ENCODE assay signal across 20 cellular contexts in the genomic region with DNA sequence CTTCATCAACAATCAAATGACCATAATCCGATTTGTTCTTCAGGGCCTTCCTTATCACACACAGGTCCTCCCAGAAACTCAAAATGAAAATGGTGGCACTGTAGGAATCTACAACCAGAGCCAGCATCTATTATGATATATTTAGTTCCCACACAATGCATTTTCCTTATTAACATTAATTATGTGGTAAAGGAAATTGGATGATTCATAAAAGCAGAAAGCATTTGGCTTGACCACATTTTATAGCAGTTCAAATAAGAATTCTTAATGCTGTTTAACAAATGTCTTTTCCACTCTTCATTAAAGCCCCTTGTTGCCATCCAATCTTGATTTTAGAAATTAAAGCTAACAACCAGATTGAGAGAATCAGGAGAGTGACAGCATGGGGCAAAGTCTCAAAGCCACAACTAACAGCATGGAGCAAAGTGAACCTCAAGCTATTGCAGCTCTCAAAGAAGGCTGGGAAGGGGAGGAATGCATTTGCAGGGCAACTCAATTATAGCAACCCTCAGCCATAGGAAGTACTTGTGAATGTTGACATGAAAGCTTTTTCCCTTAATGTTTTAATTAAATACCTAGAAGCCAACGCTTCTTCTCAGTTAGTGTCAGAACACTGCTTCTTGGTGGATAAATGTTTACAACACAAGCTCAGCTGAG.
DNase-seq lines count a peak whose midpoint lies in the region; ATAC-seq and TF ChIP-seq lines count a peak whose summit lies in the region.
"Had no signal": no experiment of that assay in that cellular context is flagged by ENCODE, and none has a peak within 500 bp of the region (broad histone marks: within the 10 kb centered on the region; RNA-seq: fewer than 3 reads in every experiment).

No MANE protein-coding gene starts in this region.

- no peak overlapping the region for H3K23ac ChIP-seq in neuronal stem cell (ENCODE audit: low read depth, low read length, poor library complexity)

- no peak overlapping the region for H3K4me3 Mint-ChIP-seq in glutamatergic neuron (ENCODE audit: unreplicated experiment)
- H3K4me3 Mint-ChIP-seq: B cell had no signal

- no peaks in the 10 kb centered on the region for H3K36me3 Mint-ChIP-seq in glutamatergic neuron (ENCODE audit: unreplicated experiment)

- H3K4me1 Mint-ChIP-seq in glutamatergic neuron (ENCODE audit: low read depth, unreplicated experiment) = peaks cover 12% of the 10 kb centered on the region
- H3K4me1 Mint-ChIP-seq: B cell had no signal

- H2AK5ac ChIP-seq in neuronal stem cell (ENCODE audit: low read depth, low read length) = no peak overlapping the region

- no peak overlapping the region for H3K4me2 ChIP-seq in neuronal stem cell (ENCODE audit: insufficient read depth, low read length, poor library complexity, severe bottlenecking)

- peak overlapping the region; percentile 88 for H3K27ac Mint-ChIP-seq in glutamatergic neuron (ENCODE audit: unreplicated experiment)
- H3K27ac Mint-ChIP-seq: B cell had no signal

- H3K79me1 ChIP-seq in neuronal stem cell (ENCODE audit: low read depth, low read length) = no peaks in the 10 kb centered on the region

- H3K9me3 ChIP-seq in neuronal stem cell (replicated peaks in 1 of 2; ENCODE audit: control insufficient read depth in 2 of 2, insufficient read depth in 1 of 2, low read depth in 1 of 2, low read length in 2 of 2) = no peaks in the 10 kb centered on the region

- H3K36me3 ChIP-seq in neuronal stem cell (replicated peaks in 1 of 2; ENCODE audit: control insufficient read depth in 2 of 2, insufficient read depth in 2 of 2, low read length in 2 of 2) = no peaks in the 10 kb centered on the region

- H3K27me3 ChIP-seq in neuronal stem cell (ENCODE audit: control insufficient read depth in 3 of 3, insufficient read depth in 3 of 3, low read depth in 1 of 3, low read length in 3 of 3) = no peaks in the 10 kb centered on the region

- H4K8ac ChIP-seq in neuronal stem cell (ENCODE audit: low read depth, low read length) = no peak overlapping the region

- H3K9ac ChIP-seq in neuronal stem cell (ENCODE audit: low read depth, low read length, poor library complexity) = no peak overlapping the region

- no CpG with 5 or more reads among the region's 2 CpGs for WGBS in neuronal stem cell (ENCODE audit: extremely low coverage in 2 of 2, insufficient read length in 2 of 2, insufficient replicate concordance in 1 of 2), 2 donors

- H3K4ac ChIP-seq in neuronal stem cell (ENCODE audit: low read length) = no peak overlapping the region

- no peak overlapping the region for H2BK120ac ChIP-seq in neuronal stem cell (ENCODE audit: low read depth, low read length)

- no peaks in the 10 kb centered on the region for H3K9me3 Mint-ChIP-seq in glutamatergic neuron (ENCODE audit: unreplicated experiment)

- DNase-seq in NCI-H146 (lab: John Stamatoyannopoulos, UW) (peak; percentile 6), NCI-H146 treated with DMSO at 0.1 percent for 48 hours (lab: John Stamatoyannopoulos, UW; ENCODE audit: unreplicated experiment) (no peak), NCI-H69 (lab: John Stamatoyannopoulos, UW) (peak; percentile 55), glutamatergic neuron (no peak), neuronal stem cell (ENCODE audit: low spot score) (no peak), HPDE6-E6E7 (ENCODE audit: extremely low spot score) (no peak), NCI-H345 (lab: John Stamatoyannopoulos, UW) (no peak)
- DNase-seq: 8988T, COR-L47, DMS 273 treated with DMSO at 0.1 percent for 48 hours, DND-41, NCI-H1105, NCI-H187 treated with DMSO at 0.1 percent for 48 hours, NCI-H524, PC-3, SW 1271 had no signal

- no peak overlapping the region for H2BK5ac ChIP-seq in neuronal stem cell (ENCODE audit: low read length)

- H3K4me1 ChIP-seq in neuronal stem cell (ENCODE audit: control insufficient read depth in 2 of 2, insufficient read depth in 1 of 2, low read depth in 1 of 2, low read length in 2 of 2) = peaks cover 6 to 7% of the 10 kb centered on the region in 2 donors

- no peak for TF ChIP-seq CTCF in glutamatergic neuron (IDR thresholded peaks at IDR 0.05; ENCODE audit: partially characterized antibody, unreplicated experiment)

- no peak overlapping the region for H3K4me3 ChIP-seq in neuronal stem cell (ENCODE audit: low read length in 2 of 2)
- H3K4me3 ChIP-seq: K562 had no signal

- no peak overlapping the region for H3K14ac ChIP-seq in neuronal stem cell (ENCODE audit: low read length)

- H2BK12ac ChIP-seq in neuronal stem cell (ENCODE audit: low read length) = no peak overlapping the region

- H3K18ac ChIP-seq in neuronal stem cell (ENCODE audit: low read length) = no peak overlapping the region

- H2AFZ ChIP-seq in neuronal stem cell (ENCODE audit: low read length) = peak overlapping the region; percentile 54

- H2BK15ac ChIP-seq in neuronal stem cell (ENCODE audit: low read length) = no peak overlapping the region

- H3K27ac ChIP-seq in neuronal stem cell (replicated peaks; ENCODE audit: low read length) = peak overlapping the region; percentile 66
- H3K27ac ChIP-seq: RWPE1 had no signal

- H4K91ac ChIP-seq in neuronal stem cell (ENCODE audit: low read depth, low read length, poor library complexity) = no peak overlapping the region

- H3K27me3 Mint-ChIP-seq in glutamatergic neuron (ENCODE audit: unreplicated experiment) = peaks cover 4% of the 10 kb centered on the region
- H3K27me3 Mint-ChIP-seq: B cell had no signal

- no peak for ATAC-seq in GM18520 (IDR thresholded peaks at IDR 0.05; ENCODE audit: unreplicated experiment)
- ATAC-seq: K562, PC-3 had no signal

Comparison
In these comparisons a context has a peak if more than half of its experiments do, and no peak if none do; other contexts are left out.
1. DNase-seq: peak in NCI-H146 (single experiment) and NCI-H69 (single experiment); none in NCI-H146 treated with DMSO at 0.1 percent for 48 hours (single experiment), glutamatergic neuron (single experiment), neuronal stem cell (single experiment), HPDE6-E6E7 (single experiment) and NCI-H345 (single experiment).